29 cellular contexts compared by ENCODE assay signal in genomic region chr2:157217409-157217808, GRCh38. TPM values are rescaled to one million over a fixed set of nuclear protein-coding genes. Genes with fewer than 3 reads are reported as not detected.
"Had no signal": no experiment of that assay in that cellular context is flagged by ENCODE, and none has a peak within 500 bp of the region (broad histone marks: within the 10 kb centered on the region; RNA-seq: fewer than 3 reads in every experiment).

No MANE protein-coding gene starts in this region.

- H3K9me3 ChIP-seq: left lung, lower lobe of right lung, pancreas, prostate gland, suprapubic skin, thoracic aorta, tibial artery, uterus had no signal

- H3K4me2 ChIP-seq: hepatocyte had no signal

- H3K27me3 ChIP-seq: hepatocyte, left lung, pancreas, suprapubic skin, tibial artery, uterus had no signal

- H3K27ac Mint-ChIP-seq: naive thymus-derived CD8-positive, alpha-beta T cell; nephron; stimulated activated effector memory CD8-positive, alpha-beta T cell treated with anti-CD3 and anti-CD28 coated beads, Interleukin-12 subunit alpha, Interleukin-12 subunit beta, amount 100 ng/mL, for 72 hours; stimulated activated naive CD8-positive, alpha-beta T cell treated with anti-CD3 and anti-CD28 coated beads, Interleukin-15, Interleukin-2, amounts not matched to agents 100 ng/mL and 50 ng/mL, for 24 hours had no signal

- H2AFZ ChIP-seq: hepatocyte had no signal

- H3K79me2 ChIP-seq: hepatocyte had no signal

- H3K4me1 Mint-ChIP-seq: naive thymus-derived CD8-positive, alpha-beta T cell; nephron; neural crest cell; stimulated activated effector memory CD8-positive, alpha-beta T cell treated with anti-CD3 and anti-CD28 coated beads, Interleukin-12 subunit alpha, Interleukin-12 subunit beta, amount 100 ng/mL, for 72 hours had no signal

- H3K27ac ChIP-seq: hepatocyte, left lung, lower lobe of right lung, pancreas, prostate gland, skin epidermis, suprapubic skin, thoracic aorta, tibial artery, uterus had no signal

- H3K9me3 Mint-ChIP-seq: naive thymus-derived CD8-positive, alpha-beta T cell; nephron; neural crest cell; stimulated activated effector memory CD8-positive, alpha-beta T cell treated with anti-CD3 and anti-CD28 coated beads, Interleukin-12 subunit alpha, Interleukin-12 subunit beta, amount 100 ng/mL, for 72 hours; stimulated activated naive CD8-positive, alpha-beta T cell treated with anti-CD3 and anti-CD28 coated beads, Interleukin-15, Interleukin-2, amounts not matched to agents 100 ng/mL and 50 ng/mL, for 24 hours had no signal

- DNase-seq: left colon; left lung; lower lobe of right lung; mammary epithelial cell; mesenchymal stem cell; naive thymus-derived CD8-positive, alpha-beta T cell; nucleus accumbens; pancreas; posterior cingulate gyrus; retina; right cardiac atrium; stimulated activated CD4-positive, alpha-beta T cell treated with anti-CD3 and anti-CD28 coated beads, Interleukin-12 subunit alpha, Interleukin-12 subunit beta, amount 100 ng/mL, for 4 hours; stimulated activated CD4-positive, alpha-beta T cell treated with anti-CD3 and anti-CD28 coated beads, Interleukin-15, amount 100 ng/mL, for 24 hours; stimulated activated CD4-positive, alpha-beta T cell treated with anti-CD3 and anti-CD28 coated beads, Interleukin-4, amount 100 ng/mL, for 24 hours; stimulated activated naive CD4-positive, alpha-beta T cell; tibial artery; trophoblast cell; uterus had no signal

- H3K4me3 ChIP-seq: hepatocyte, left lung, lower lobe of right lung, pancreas, prostate gland, skin epidermis, suprapubic skin, thoracic aorta, tibial artery, uterus had no signal

- ATAC-seq: left colon; left lung; lower lobe of right lung; naive thymus-derived CD8-positive, alpha-beta T cell; pancreas; right cardiac atrium; sciatic nerve; stimulated activated effector memory CD8-positive, alpha-beta T cell treated with anti-CD3 and anti-CD28 coated beads, Interleukin-12 subunit alpha, Interleukin-12 subunit beta, amount 100 ng/mL, for 72 hours had no signal

- H3K4me3 Mint-ChIP-seq: naive thymus-derived CD8-positive, alpha-beta T cell; nephron; neural crest cell; stimulated activated effector memory CD8-positive, alpha-beta T cell treated with anti-CD3 and anti-CD28 coated beads, Interleukin-12 subunit alpha, Interleukin-12 subunit beta, amount 100 ng/mL, for 72 hours; stimulated activated naive CD8-positive, alpha-beta T cell treated with anti-CD3 and anti-CD28 coated beads, Interleukin-15, Interleukin-2, amounts not matched to agents 100 ng/mL and 50 ng/mL, for 24 hours had no signal

- FAIRE-seq: keratinocyte, pancreas had no signal

- H3K4me1 ChIP-seq: left lung, lower lobe of right lung, pancreas, prostate gland, suprapubic skin, tibial artery, uterus had no signal

- H3K36me3 ChIP-seq: left lung, lower lobe of right lung, pancreas, prostate gland, suprapubic skin, thoracic aorta, tibial artery, uterus had no signal

- H3K36me3 Mint-ChIP-seq: naive thymus-derived CD8-positive, alpha-beta T cell; stimulated activated effector memory CD8-positive, alpha-beta T cell treated with anti-CD3 and anti-CD28 coated beads, Interleukin-12 subunit alpha, Interleukin-12 subunit beta, amount 100 ng/mL, for 72 hours had no signal

RNA-seq across cellular contexts. Expression of gene GALNT5, which starts 40.1 kb away (rescaled TPM):
- total RNA-seq: naive thymus-derived CD8-positive, alpha-beta T cell had no signal
- polyA plus RNA-seq: naive thymus-derived CD8-positive, alpha-beta T cell; pancreas had no signal
